ENCODE assay signal across 1 cellular context in the genomic region with DNA sequence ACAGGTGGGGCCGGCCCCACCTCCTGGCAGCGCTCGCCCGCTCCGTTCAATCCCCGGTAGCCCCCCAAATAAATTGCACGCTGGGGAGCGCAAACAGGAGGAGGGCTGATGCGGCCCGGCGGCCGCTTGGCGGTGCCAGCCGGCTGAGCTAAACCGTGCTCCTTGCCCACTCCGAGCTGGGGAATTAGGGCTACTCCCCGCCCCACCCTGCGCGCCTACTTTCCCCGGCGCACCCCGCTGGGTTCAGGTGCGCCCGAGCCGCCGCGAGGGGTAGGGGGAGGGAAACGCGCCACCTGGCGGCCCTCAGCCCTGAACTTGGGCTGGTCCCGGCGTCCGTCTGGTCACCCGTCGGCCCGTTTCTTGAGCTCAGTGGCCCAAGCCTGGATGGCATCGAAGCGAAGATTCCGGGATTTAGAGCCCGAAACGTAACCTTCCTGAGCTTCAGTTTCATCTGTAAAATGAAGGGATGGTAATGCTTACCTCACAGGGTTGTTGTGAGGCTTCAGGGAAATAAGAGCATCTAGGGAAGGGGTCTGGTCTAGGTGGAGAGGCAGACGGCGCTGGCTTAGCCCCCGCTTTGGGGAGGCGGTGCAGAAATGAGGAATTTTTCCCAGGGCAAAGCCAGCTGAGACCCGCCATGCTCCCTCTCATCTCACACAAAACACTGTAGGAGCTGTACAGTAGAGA.
TF ChIP-seq lines count a peak whose summit lies in the region.

No MANE protein-coding gene starts in this region.

TF ChIP-seq in K562, 482 proteins besides CTCF, POLR2A, EP300 and RAD21 (continues in another document):
- TF ChIP-seq, protein P1, sequence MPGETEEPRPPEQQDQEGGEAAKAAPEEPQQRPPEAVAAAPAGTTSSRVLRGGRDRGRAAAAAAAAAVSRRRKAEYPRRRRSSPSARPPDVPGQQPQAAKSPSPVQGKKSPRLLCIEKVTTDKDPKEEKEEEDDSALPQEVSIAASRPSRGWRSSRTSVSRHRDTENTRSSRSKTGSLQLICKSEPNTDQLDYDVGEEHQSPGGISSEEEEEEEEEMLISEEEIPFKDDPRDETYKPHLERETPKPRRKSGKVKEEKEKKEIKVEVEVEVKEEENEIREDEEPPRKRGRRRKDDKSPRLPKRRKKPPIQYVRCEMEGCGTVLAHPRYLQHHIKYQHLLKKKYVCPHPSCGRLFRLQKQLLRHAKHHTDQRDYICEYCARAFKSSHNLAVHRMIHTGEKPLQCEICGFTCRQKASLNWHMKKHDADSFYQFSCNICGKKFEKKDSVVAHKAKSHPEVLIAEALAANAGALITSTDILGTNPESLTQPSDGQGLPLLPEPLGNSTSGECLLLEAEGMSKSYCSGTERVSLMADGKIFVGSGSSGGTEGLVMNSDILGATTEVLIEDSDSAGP (CRISPR knock-in tag; IDR thresholded peaks at IDR 0.05) = no peak
- TF ChIP-seq ZNF146 (CRISPR knock-in tag; IDR thresholded peaks at IDR 0.05; ENCODE audit: unreplicated experiment) (no peak), SNRNP70 (optimal IDR thresholded peaks at IDR 0.05; ENCODE audit: low read depth, low read length) (no peak), RCOR1 (IDR thresholded peaks at IDR 0.05; ENCODE audit: borderline replicate concordance in 1 of 2, low read depth in 2 of 2, low read length in 2 of 2) (peak in 1 of 2 experiments; percentile 73; a peak in 2 of 4 replicates), ARID2 (IDR thresholded peaks at IDR 0.05) (peak; percentile 31; the same call in 1 of the 2 replicates), RBM34 (IDR thresholded peaks at IDR 0.05; ENCODE audit: borderline replicate concordance, insufficient read depth, low read length) (no peak), PTTG1 (tag; IDR thresholded peaks at IDR 0.05; ENCODE audit: low read depth) (no peak), ZNF263 (CRISPR knock-in tag; IDR thresholded peaks at IDR 0.05; ENCODE audit: borderline replicate concordance) (peak; percentile 67; the same call in 1 of the 2 replicates), ZC3H8 (IDR thresholded peaks at IDR 0.05) (no peak), SMC3 (conservative IDR thresholded peaks at IDR 0.05; ENCODE audit: insufficient read depth, low read depth, low read length) (peak; percentile 67; the same call in 1 of the 2 replicates), SMAD4 (CRISPR knock-in tag; conservative IDR thresholded peaks at IDR 0.05) (0 out of 2 replicates have a peak, but pooled peaks have one; percentile 9), ZFX (CRISPR knock-in tag; IDR thresholded peaks at IDR 0.05) (no peak), ZNF507 (tag; conservative IDR thresholded peaks at IDR 0.05) (no peak), TAF7 (tag; IDR thresholded peaks at IDR 0.05) (no peak), KAT2B (IDR thresholded peaks at IDR 0.05; ENCODE audit: low read depth, low read length) (no peak), ZNF696 (CRISPR knock-in tag; conservative IDR thresholded peaks at IDR 0.05) (no peak), JUND (IDR thresholded peaks at IDR 0.05; ENCODE audit: borderline replicate concordance, low read depth, low read length) (peak; percentile 61), JUND (tag; IDR thresholded peaks at IDR 0.05; ENCODE audit: borderline replicate concordance, low read depth, low read length) (no peak; the same call in 2 of the 3 replicates), HDAC8 (tag; IDR thresholded peaks at IDR 0.05) (no peak), FIP1L1 (IDR thresholded peaks at IDR 0.05; ENCODE audit: low read depth, low read length, poor library complexity, severe bottlenecking) (peak; percentile 94), NFE2L1 (tag; IDR thresholded peaks at IDR 0.05; ENCODE audit: borderline replicate concordance, low read depth) (no peak), SREBF2 (CRISPR knock-in tag; IDR thresholded peaks at IDR 0.05) (no peak), MXI1 (IDR thresholded peaks at IDR 0.05; ENCODE audit: low read depth, low read length) (no peak), ZNF589 (CRISPR knock-in tag; IDR thresholded peaks at IDR 0.05; ENCODE audit: low read depth) (peak; percentile 51; the same call in 1 of the 2 replicates), TCF3 (CRISPR knock-in tag; IDR thresholded peaks at IDR 0.05) (peak; percentile 42), XRCC4 (IDR thresholded peaks at IDR 0.05; ENCODE audit: extremely low read depth, insufficient read depth, insufficient read length) (no peak), SIN3A (IDR thresholded peaks at IDR 0.05; ENCODE audit: borderline replicate concordance in 2 of 2, control insufficient read depth in 1 of 2, low read depth in 2 of 2, low read length in 2 of 2) (peak in 1 of 2 experiments; percentile 60; a peak in 1 of 4 replicates)
- TF ChIP-seq, protein P2, sequence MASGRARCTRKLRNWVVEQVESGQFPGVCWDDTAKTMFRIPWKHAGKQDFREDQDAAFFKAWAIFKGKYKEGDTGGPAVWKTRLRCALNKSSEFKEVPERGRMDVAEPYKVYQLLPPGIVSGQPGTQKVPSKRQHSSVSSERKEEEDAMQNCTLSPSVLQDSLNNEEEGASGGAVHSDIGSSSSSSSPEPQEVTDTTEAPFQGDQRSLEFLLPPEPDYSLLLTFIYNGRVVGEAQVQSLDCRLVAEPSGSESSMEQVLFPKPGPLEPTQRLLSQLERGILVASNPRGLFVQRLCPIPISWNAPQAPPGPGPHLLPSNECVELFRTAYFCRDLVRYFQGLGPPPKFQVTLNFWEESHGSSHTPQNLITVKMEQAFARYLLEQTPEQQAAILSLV (tag; IDR thresholded peaks at IDR 0.05) = no peak
- TF ChIP-seq, protein P3, sequence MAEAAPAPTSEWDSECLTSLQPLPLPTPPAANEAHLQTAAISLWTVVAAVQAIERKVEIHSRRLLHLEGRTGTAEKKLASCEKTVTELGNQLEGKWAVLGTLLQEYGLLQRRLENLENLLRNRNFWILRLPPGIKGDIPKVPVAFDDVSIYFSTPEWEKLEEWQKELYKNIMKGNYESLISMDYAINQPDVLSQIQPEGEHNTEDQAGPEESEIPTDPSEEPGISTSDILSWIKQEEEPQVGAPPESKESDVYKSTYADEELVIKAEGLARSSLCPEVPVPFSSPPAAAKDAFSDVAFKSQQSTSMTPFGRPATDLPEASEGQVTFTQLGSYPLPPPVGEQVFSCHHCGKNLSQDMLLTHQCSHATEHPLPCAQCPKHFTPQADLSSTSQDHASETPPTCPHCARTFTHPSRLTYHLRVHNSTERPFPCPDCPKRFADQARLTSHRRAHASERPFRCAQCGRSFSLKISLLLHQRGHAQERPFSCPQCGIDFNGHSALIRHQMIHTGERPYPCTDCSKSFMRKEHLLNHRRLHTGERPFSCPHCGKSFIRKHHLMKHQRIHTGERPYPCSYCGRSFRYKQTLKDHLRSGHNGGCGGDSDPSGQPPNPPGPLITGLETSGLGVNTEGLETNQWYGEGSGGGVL (CRISPR knock-in tag; IDR thresholded peaks at IDR 0.05) = no peak
- TF ChIP-seq, protein P4, sequence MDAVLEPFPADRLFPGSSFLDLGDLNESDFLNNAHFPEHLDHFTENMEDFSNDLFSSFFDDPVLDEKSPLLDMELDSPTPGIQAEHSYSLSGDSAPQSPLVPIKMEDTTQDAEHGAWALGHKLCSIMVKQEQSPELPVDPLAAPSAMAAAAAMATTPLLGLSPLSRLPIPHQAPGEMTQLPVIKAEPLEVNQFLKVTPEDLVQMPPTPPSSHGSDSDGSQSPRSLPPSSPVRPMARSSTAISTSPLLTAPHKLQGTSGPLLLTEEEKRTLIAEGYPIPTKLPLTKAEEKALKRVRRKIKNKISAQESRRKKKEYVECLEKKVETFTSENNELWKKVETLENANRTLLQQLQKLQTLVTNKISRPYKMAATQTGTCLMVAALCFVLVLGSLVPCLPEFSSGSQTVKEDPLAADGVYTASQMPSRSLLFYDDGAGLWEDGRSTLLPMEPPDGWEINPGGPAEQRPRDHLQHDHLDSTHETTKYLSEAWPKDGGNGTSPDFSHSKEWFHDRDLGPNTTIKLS (IDR thresholded peaks at IDR 0.05; ENCODE audit: borderline replicate concordance, low read depth) = no peak
- TF ChIP-seq, protein P5, sequence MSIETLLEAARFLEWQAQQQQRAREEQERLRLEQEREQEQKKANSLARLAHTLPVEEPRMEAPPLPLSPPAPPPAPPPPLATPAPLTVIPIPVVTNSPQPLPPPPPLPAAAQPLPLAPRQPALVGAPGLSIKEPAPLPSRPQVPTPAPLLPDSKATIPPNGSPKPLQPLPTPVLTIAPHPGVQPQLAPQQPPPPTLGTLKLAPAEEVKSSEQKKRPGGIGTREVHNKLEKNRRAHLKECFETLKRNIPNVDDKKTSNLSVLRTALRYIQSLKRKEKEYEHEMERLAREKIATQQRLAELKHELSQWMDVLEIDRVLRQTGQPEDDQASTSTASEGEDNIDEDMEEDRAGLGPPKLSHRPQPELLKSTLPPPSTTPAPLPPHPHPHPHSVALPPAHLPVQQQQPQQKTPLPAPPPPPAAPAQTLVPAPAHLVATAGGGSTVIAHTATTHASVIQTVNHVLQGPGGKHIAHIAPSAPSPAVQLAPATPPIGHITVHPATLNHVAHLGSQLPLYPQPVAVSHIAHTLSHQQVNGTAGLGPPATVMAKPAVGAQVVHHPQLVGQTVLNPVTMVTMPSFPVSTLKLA (conservative IDR thresholded peaks at IDR 0.05) = peak; percentile 58 to 72
- TF ChIP-seq, protein P6, sequence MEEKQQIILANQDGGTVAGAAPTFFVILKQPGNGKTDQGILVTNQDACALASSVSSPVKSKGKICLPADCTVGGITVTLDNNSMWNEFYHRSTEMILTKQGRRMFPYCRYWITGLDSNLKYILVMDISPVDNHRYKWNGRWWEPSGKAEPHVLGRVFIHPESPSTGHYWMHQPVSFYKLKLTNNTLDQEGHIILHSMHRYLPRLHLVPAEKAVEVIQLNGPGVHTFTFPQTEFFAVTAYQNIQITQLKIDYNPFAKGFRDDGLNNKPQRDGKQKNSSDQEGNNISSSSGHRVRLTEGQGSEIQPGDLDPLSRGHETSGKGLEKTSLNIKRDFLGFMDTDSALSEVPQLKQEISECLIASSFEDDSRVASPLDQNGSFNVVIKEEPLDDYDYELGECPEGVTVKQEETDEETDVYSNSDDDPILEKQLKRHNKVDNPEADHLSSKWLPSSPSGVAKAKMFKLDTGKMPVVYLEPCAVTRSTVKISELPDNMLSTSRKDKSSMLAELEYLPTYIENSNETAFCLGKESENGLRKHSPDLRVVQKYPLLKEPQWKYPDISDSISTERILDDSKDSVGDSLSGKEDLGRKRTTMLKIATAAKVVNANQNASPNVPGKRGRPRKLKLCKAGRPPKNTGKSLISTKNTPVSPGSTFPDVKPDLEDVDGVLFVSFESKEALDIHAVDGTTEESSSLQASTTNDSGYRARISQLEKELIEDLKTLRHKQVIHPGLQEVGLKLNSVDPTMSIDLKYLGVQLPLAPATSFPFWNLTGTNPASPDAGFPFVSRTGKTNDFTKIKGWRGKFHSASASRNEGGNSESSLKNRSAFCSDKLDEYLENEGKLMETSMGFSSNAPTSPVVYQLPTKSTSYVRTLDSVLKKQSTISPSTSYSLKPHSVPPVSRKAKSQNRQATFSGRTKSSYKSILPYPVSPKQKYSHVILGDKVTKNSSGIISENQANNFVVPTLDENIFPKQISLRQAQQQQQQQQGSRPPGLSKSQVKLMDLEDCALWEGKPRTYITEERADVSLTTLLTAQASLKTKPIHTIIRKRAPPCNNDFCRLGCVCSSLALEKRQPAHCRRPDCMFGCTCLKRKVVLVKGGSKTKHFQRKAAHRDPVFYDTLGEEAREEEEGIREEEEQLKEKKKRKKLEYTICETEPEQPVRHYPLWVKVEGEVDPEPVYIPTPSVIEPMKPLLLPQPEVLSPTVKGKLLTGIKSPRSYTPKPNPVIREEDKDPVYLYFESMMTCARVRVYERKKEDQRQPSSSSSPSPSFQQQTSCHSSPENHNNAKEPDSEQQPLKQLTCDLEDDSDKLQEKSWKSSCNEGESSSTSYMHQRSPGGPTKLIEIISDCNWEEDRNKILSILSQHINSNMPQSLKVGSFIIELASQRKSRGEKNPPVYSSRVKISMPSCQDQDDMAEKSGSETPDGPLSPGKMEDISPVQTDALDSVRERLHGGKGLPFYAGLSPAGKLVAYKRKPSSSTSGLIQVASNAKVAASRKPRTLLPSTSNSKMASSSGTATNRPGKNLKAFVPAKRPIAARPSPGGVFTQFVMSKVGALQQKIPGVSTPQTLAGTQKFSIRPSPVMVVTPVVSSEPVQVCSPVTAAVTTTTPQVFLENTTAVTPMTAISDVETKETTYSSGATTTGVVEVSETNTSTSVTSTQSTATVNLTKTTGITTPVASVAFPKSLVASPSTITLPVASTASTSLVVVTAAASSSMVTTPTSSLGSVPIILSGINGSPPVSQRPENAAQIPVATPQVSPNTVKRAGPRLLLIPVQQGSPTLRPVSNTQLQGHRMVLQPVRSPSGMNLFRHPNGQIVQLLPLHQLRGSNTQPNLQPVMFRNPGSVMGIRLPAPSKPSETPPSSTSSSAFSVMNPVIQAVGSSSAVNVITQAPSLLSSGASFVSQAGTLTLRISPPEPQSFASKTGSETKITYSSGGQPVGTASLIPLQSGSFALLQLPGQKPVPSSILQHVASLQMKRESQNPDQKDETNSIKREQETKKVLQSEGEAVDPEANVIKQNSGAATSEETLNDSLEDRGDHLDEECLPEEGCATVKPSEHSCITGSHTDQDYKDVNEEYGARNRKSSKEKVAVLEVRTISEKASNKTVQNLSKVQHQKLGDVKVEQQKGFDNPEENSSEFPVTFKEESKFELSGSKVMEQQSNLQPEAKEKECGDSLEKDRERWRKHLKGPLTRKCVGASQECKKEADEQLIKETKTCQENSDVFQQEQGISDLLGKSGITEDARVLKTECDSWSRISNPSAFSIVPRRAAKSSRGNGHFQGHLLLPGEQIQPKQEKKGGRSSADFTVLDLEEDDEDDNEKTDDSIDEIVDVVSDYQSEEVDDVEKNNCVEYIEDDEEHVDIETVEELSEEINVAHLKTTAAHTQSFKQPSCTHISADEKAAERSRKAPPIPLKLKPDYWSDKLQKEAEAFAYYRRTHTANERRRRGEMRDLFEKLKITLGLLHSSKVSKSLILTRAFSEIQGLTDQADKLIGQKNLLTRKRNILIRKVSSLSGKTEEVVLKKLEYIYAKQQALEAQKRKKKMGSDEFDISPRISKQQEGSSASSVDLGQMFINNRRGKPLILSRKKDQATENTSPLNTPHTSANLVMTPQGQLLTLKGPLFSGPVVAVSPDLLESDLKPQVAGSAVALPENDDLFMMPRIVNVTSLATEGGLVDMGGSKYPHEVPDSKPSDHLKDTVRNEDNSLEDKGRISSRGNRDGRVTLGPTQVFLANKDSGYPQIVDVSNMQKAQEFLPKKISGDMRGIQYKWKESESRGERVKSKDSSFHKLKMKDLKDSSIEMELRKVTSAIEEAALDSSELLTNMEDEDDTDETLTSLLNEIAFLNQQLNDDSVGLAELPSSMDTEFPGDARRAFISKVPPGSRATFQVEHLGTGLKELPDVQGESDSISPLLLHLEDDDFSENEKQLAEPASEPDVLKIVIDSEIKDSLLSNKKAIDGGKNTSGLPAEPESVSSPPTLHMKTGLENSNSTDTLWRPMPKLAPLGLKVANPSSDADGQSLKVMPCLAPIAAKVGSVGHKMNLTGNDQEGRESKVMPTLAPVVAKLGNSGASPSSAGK (IDR thresholded peaks at IDR 0.05) = no peak
- TF ChIP-seq, protein P7, sequence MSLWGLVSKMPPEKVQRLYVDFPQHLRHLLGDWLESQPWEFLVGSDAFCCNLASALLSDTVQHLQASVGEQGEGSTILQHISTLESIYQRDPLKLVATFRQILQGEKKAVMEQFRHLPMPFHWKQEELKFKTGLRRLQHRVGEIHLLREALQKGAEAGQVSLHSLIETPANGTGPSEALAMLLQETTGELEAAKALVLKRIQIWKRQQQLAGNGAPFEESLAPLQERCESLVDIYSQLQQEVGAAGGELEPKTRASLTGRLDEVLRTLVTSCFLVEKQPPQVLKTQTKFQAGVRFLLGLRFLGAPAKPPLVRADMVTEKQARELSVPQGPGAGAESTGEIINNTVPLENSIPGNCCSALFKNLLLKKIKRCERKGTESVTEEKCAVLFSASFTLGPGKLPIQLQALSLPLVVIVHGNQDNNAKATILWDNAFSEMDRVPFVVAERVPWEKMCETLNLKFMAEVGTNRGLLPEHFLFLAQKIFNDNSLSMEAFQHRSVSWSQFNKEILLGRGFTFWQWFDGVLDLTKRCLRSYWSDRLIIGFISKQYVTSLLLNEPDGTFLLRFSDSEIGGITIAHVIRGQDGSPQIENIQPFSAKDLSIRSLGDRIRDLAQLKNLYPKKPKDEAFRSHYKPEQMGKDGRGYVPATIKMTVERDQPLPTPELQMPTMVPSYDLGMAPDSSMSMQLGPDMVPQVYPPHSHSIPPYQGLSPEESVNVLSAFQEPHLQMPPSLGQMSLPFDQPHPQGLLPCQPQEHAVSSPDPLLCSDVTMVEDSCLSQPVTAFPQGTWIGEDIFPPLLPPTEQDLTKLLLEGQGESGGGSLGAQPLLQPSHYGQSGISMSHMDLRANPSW (CRISPR knock-in tag; IDR thresholded peaks at IDR 0.05) = no peak
